Comparison of ENCODE assay signal across 35 cellular contexts in genomic region chr14:71203306-71203705, GRCh38.
DNase-seq lines count a peak whose midpoint lies in the region; ATAC-seq, FAIRE-seq and TF ChIP-seq lines count a peak whose summit lies in the region.
"Had no signal": no experiment of that assay in that cellular context is flagged by ENCODE, and none has a peak within 500 bp of the region (broad histone marks: within the 10 kb centered on the region; RNA-seq: fewer than 3 reads in every experiment).

No MANE protein-coding gene starts in this region.

- H3K4me3 Mint-ChIP-seq in activated naive CD8-positive, alpha-beta T cell treated with anti-CD3 and anti-CD28 coated beads, Interleukin-2, amount 50 U/mL, for 24 hours: no peak overlapping the region
- H3K4me3 Mint-ChIP-seq in activated naive CD8-positive, alpha-beta T cell treated with anti-CD3 and anti-CD28 coated beads for 36 hours: no peak overlapping the region
- H3K4me3 Mint-ChIP-seq: activated CD8-positive, alpha-beta T cell treated with anti-CD3 and anti-CD28 coated beads for 36 hours; activated T-helper 17 cell treated with anti-CD3 and anti-CD28 coated beads, Interleukin-2, amount 50 U/mL, for 72 hours; effector memory CD8-positive, alpha-beta T cell; mesothelial cell of epicardium; naive thymus-derived CD4-positive, alpha-beta T cell; stimulated activated naive B cell treated with anti-CD40 and anti-IgM and Interleukin-4, amounts not matched to agents 10 μg/mL and 1 μg/mL and 100 μg/mL, for 72 hours had no signal

- no peaks in the 10 kb centered on the region for H3K9me3 ChIP-seq in adipocyte (ENCODE audit: control insufficient read depth, low read length)
- H3K9me3 ChIP-seq in PC-9 (ENCODE audit: insufficient read depth, low read depth): no peaks in the 10 kb centered on the region; the same call in 1 of the 2 replicates

- no peak for DNase-seq in activated naive CD8-positive, alpha-beta T cell treated with anti-CD3 and anti-CD28 coated beads, Interleukin-2, amount 50 U/mL, for 24 hours
- DNase-seq in activated naive CD8-positive, alpha-beta T cell treated with anti-CD3 and anti-CD28 coated beads for 36 hours: no peak
- peak; percentile 24 for DNase-seq in adipocyte (ENCODE audit: low read depth)
- DNase-seq in kidney tubule cell (ENCODE audit: low spot score): peak; percentile 66
- DNase-seq in urothelium cell line (ENCODE audit: low spot score): no peak
- no peak for DNase-seq in DMS 273 treated with DMSO at 0.1 percent for 48 hours (lab: John Stamatoyannopoulos, UW)
- DNase-seq in PC-9: no peak
- DNase-seq in activated CD8-positive, alpha-beta memory T cell treated with anti-CD3 and anti-CD28 coated beads, Interleukin-2, amount 50 U/mL, for 4 hours: no peak
- DNase-seq: activated CD8-positive, alpha-beta T cell treated with anti-CD3 and anti-CD28 coated beads for 36 hours; activated naive CD4-positive, alpha-beta T cell treated with anti-CD3 and anti-CD28 coated beads, Interleukin-2, amount 50 U/mL, for 16 hours; aorta; Calu3; DMS79 treated with DMSO at 0.1 percent for 48 hours; effector memory CD8-positive, alpha-beta T cell; erythroblast; foreskin fibroblast; head of caudate nucleus; KG1; naive thymus-derived CD4-positive, alpha-beta T cell; NCI-H1417; NCI-H2029 treated with DMSO at 0.1 percent for 48 hours; NCI-H526 treated with DMSO at 0.1 percent for 48 hours; NK-92 treated with Interleukin-12 subunit alpha and Interleukin-12 subunit beta, amount 100 ng/mL, for 24 hours; occipital lobe; SHP77; stimulated activated naive B cell treated with anti-CD40 and anti-IgM and Interleukin-4, amounts not matched to agents 10 μg/mL and 1 μg/mL and 100 μg/mL, for 72 hours; substantia nigra; trophoblast cell had no signal

- no peak overlapping the region for H3K27ac ChIP-seq in PC-9
- H3K27ac ChIP-seq: 22Rv1, C4-2B, coronary artery had no signal

- peaks cover 4% of the 10 kb centered on the region for H3K4me1 Mint-ChIP-seq in activated naive CD8-positive, alpha-beta T cell treated with anti-CD3 and anti-CD28 coated beads, Interleukin-2, amount 50 U/mL, for 24 hours
- H3K4me1 Mint-ChIP-seq in activated naive CD8-positive, alpha-beta T cell treated with anti-CD3 and anti-CD28 coated beads for 36 hours: no peaks in the 10 kb centered on the region
- H3K4me1 Mint-ChIP-seq: activated T-helper 17 cell treated with anti-CD3 and anti-CD28 coated beads, Interleukin-2, amount 50 U/mL, for 72 hours had no signal

- H3F3A ChIP-seq in PC-9 (ENCODE audit: insufficient read depth, low read depth): peaks cover 13% of the 10 kb centered on the region

- POLR2A ChIA-PET in PC-9 (lab: Charles Lee; ENCODE audit: unreplicated experiment): no interaction called here

- peaks cover 6% of the 10 kb centered on the region for H3K27me3 Mint-ChIP-seq in activated naive CD8-positive, alpha-beta T cell treated with anti-CD3 and anti-CD28 coated beads, Interleukin-2, amount 50 U/mL, for 24 hours
- no peaks in the 10 kb centered on the region for H3K27me3 Mint-ChIP-seq in activated naive CD8-positive, alpha-beta T cell treated with anti-CD3 and anti-CD28 coated beads for 36 hours
- H3K27me3 Mint-ChIP-seq: activated CD8-positive, alpha-beta T cell treated with anti-CD3 and anti-CD28 coated beads for 36 hours; activated T-helper 17 cell treated with anti-CD3 and anti-CD28 coated beads, Interleukin-2, amount 50 U/mL, for 72 hours; effector memory CD8-positive, alpha-beta T cell had no signal

- no peak for TF ChIP-seq CTCF in PC-9 (conservative IDR thresholded peaks at IDR 0.05)

- H3K27ac Mint-ChIP-seq in activated naive CD8-positive, alpha-beta T cell treated with anti-CD3 and anti-CD28 coated beads, Interleukin-2, amount 50 U/mL, for 24 hours: peak overlapping the region; percentile 70
- no peak overlapping the region for H3K27ac Mint-ChIP-seq in activated naive CD8-positive, alpha-beta T cell treated with anti-CD3 and anti-CD28 coated beads for 36 hours
- H3K27ac Mint-ChIP-seq: activated CD8-positive, alpha-beta T cell treated with anti-CD3 and anti-CD28 coated beads for 36 hours; mesothelial cell of epicardium; naive thymus-derived CD4-positive, alpha-beta T cell; stimulated activated naive B cell treated with anti-CD40 and anti-IgM and Interleukin-4, amounts not matched to agents 10 μg/mL and 1 μg/mL and 100 μg/mL, for 72 hours had no signal

- no peak for ATAC-seq in activated naive CD8-positive, alpha-beta T cell treated with anti-CD3 and anti-CD28 coated beads, Interleukin-2, amount 50 U/mL, for 24 hours
- ATAC-seq: activated CD8-positive, alpha-beta T cell treated with anti-CD3 and anti-CD28 coated beads for 36 hours; activated T-helper 17 cell treated with anti-CD3 and anti-CD28 coated beads, Interleukin-2, amount 50 U/mL, for 72 hours; effector memory CD8-positive, alpha-beta T cell; naive thymus-derived CD4-positive, alpha-beta T cell; stimulated activated naive B cell treated with anti-CD40 and anti-IgM and Interleukin-4, amounts not matched to agents 10 μg/mL and 1 μg/mL and 100 μg/mL, for 72 hours had no signal

- no peaks in the 10 kb centered on the region for H3K36me3 ChIP-seq in adipocyte (ENCODE audit: control insufficient read depth, insufficient read depth, low read length, severe bottlenecking)
- no peaks in the 10 kb centered on the region for H3K36me3 ChIP-seq in PC-9 (ENCODE audit: low read depth)

- FAIRE-seq in urothelium cell line (lab: Jason Lieb, UNC): peak; percentile 61
- FAIRE-seq: H1, keratinocyte had no signal

- H3K9ac ChIP-seq in adipocyte (ENCODE audit: low read length): no peak overlapping the region

- intact Hi-C loops in PC-9 (cut with micrococcal nuclease; ENCODE audit: unreplicated experiment): no loop called here

- H3K4me1 ChIP-seq in adipocyte (ENCODE audit: control insufficient read depth, insufficient read depth, low read length): peaks cover 17% of the 10 kb centered on the region
- peaks cover 23% of the 10 kb centered on the region for H3K4me1 ChIP-seq in PC-9 (replicated peaks; ENCODE audit: insufficient read depth)

- CTCF ChIA-PET in PC-9 (lab: Charles Lee): no interaction called here

- no peak overlapping the region for H2AFZ ChIP-seq in PC-9

- no peaks in the 10 kb centered on the region for H4K20me1 ChIP-seq in PC-9 (ENCODE audit: insufficient read depth)

- H3K36me3 Mint-ChIP-seq in activated naive CD8-positive, alpha-beta T cell treated with anti-CD3 and anti-CD28 coated beads, Interleukin-2, amount 50 U/mL, for 24 hours (ENCODE audit: low read depth): peaks cover 2% of the 10 kb centered on the region
- H3K36me3 Mint-ChIP-seq in activated naive CD8-positive, alpha-beta T cell treated with anti-CD3 and anti-CD28 coated beads for 36 hours: no peaks in the 10 kb centered on the region
- H3K36me3 Mint-ChIP-seq: mesothelial cell of epicardium had no signal

- H3K9me3 Mint-ChIP-seq in activated naive CD8-positive, alpha-beta T cell treated with anti-CD3 and anti-CD28 coated beads, Interleukin-2, amount 50 U/mL, for 24 hours: peaks cover 4% of the 10 kb centered on the region
- H3K9me3 Mint-ChIP-seq in activated naive CD8-positive, alpha-beta T cell treated with anti-CD3 and anti-CD28 coated beads for 36 hours: peaks cover 3% of the 10 kb centered on the region
- H3K9me3 Mint-ChIP-seq: effector memory CD8-positive, alpha-beta T cell; mesothelial cell of epicardium had no signal

- H3K79me2 ChIP-seq in PC-9 (ENCODE audit: low read depth): no peaks in the 10 kb centered on the region

- no TSS peak for BruUV-seq in PC-9 (replicated peaks; lab: Mats Ljungman, UMichigan)

- H3K27me3 ChIP-seq in adipocyte (replicated peaks; ENCODE audit: control insufficient read depth, insufficient read depth, low read length) (peaks cover 22% of the 10 kb centered on the region), PC-9 (ENCODE audit: insufficient read depth, low read depth) (no peaks in the 10 kb centered on the region)

- H3K9me2 ChIP-seq in PC-9 (ENCODE audit: insufficient read depth): no peaks in the 10 kb centered on the region

- no peak overlapping the region for H3K4me2 ChIP-seq in PC-9

- no peak overlapping the region for H3K4me3 ChIP-seq in adipocyte (ENCODE audit: low read length)
- no peak overlapping the region for H3K4me3 ChIP-seq in PC-9
- H3K4me3 ChIP-seq: coronary artery had no signal

Comparison
In these comparisons a context has a peak if more than half of its experiments do, and no peak if none do; other contexts are left out.
1. DNase-seq: peak in adipocyte (single experiment) and kidney tubule cell (single experiment); none in activated naive CD8-positive, alpha-beta T cell treated with anti-CD3 and anti-CD28 coated beads, Interleukin-2, amount 50 U/mL, for 24 hours (single experiment), activated naive CD8-positive, alpha-beta T cell treated with anti-CD3 and anti-CD28 coated beads for 36 hours (single experiment), urothelium cell line (single experiment), DMS 273 treated with DMSO at 0.1 percent for 48 hours (single experiment), PC-9 (0 of 2) and activated CD8-positive, alpha-beta memory T cell treated with anti-CD3 and anti-CD28 coated beads, Interleukin-2, amount 50 U/mL, for 4 hours (single experiment).